Comparison of ENCODE assay signal across 6 cellular contexts in the genomic region with DNA sequence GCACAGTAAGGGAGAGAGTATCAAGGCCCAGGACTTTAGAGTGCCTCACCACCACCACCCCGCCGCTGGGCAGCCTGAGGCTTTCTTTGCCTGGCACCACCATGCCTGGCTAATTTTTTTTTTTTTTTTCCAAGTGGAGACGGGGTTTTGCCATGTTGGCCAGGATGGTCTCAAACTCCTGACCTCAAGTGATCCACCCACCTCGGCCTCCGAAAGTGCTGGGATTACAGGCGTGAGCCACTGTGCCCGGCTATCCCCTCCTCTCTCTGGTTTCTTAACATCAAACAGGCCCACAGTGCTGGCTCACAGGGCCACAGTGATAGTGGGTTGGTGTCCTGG. TPM values are rescaled to one million over a fixed set of nuclear protein-coding genes. Genes with fewer than 3 reads are reported as not detected.
DNase-seq lines count a peak whose midpoint lies in the region; ATAC-seq and TF ChIP-seq lines count a peak whose summit lies in the region.
"Not testable (repeated sequence)": the region's sequence is repeated elsewhere in the genome, so short reads cannot be mapped to it uniquely, and the experiment has no call there.

No MANE protein-coding gene starts in this region.

- H3K36me3 Mint-ChIP-seq in activated T-helper 17 cell treated with anti-CD3 and anti-CD28 coated beads, Interleukin-2, amount 50 U/mL, for 72 hours (ENCODE audit: low read depth) = peaks cover 85% of the 10 kb centered on the region
- peaks cover 26% of the 10 kb centered on the region for H3K36me3 Mint-ChIP-seq in endodermal cell (ENCODE audit: low read depth)

- not testable (repeated sequence) for H2AFZ ChIP-seq in ACC112 (ENCODE audit: low read length, unreplicated experiment)

- H3K9ac ChIP-seq in endodermal cell (ENCODE audit: extremely low read depth, low read length, poor library complexity, severe bottlenecking) = not testable (repeated sequence)
- peak overlapping the region; percentile 39 to 66 (median 65) for H3K9ac ChIP-seq in skeletal muscle tissue (ENCODE audit: low read depth in 1 of 3, low read length in 3 of 3)

- ATAC-seq in activated T-helper 17 cell treated with anti-CD3 and anti-CD28 coated beads, Interleukin-2, amount 50 U/mL, for 72 hours (replicated peaks); lung (ENCODE audit: insufficient read depth, low FRiP score): not testable (repeated sequence)

- not testable (repeated sequence) for H3K9me3 Mint-ChIP-seq in activated T-helper 17 cell treated with anti-CD3 and anti-CD28 coated beads, Interleukin-2, amount 50 U/mL, for 72 hours; endodermal cell

- not testable (repeated sequence) for H3K27me3 Mint-ChIP-seq in activated T-helper 17 cell treated with anti-CD3 and anti-CD28 coated beads, Interleukin-2, amount 50 U/mL, for 72 hours; endodermal cell (ENCODE audit: insufficient read depth)

- H3K27ac ChIP-seq in ACC112 (ENCODE audit: low read depth, low read length) (peak overlapping the region; percentile 97), lung (ENCODE audit: low read depth in 1 of 2, low read length in 1 of 2) (peak overlapping the region; percentile 27 to 95), skeletal muscle tissue (ENCODE audit: low read depth, low read length) (peak overlapping the region; percentile 81)
- not testable (repeated sequence) for H3K27ac ChIP-seq in endodermal cell (ENCODE audit: low read depth, low read length)

- H3K4me1 Mint-ChIP-seq in activated T-helper 17 cell treated with anti-CD3 and anti-CD28 coated beads, Interleukin-2, amount 50 U/mL, for 72 hours = peaks cover 31% of the 10 kb centered on the region
- not testable (repeated sequence) for H3K4me1 Mint-ChIP-seq in endodermal cell

- H3K4me3 ChIP-seq in ACC112 (ENCODE audit: low read depth, low read length) (peak overlapping the region; percentile 54), skeletal muscle tissue (ENCODE audit: low read length in 3 of 3) (peak overlapping the region in 2 of 3 donors; percentile 35 to 54)
- H3K4me3 ChIP-seq in Jurkat, Clone E6-1 (ENCODE audit: low read length) = peak overlapping the region; percentile 48
- not testable (repeated sequence) for H3K4me3 ChIP-seq in endodermal cell (ENCODE audit: low read length); lung

- H3K27me3 ChIP-seq in ACC112 (ENCODE audit: insufficient read depth, low read length); endodermal cell (ENCODE audit: control insufficient read depth, insufficient read depth, low read length, poor library complexity, severe bottlenecking); lung (ENCODE audit: control insufficient read depth, insufficient read depth); skeletal muscle tissue (ENCODE audit: control insufficient read depth in 3 of 3, insufficient read depth in 3 of 3, low read length in 3 of 3): not testable (repeated sequence)

- 89 to 91% methylated on average over 4 to 7 of the region's 7 CpGs for WGBS in endodermal cell (ENCODE audit: insufficient coverage in 1 of 2, insufficient read length in 1 of 2), 2 experiments
- 30 to 45% methylated on average over 7 of the region's 7 CpGs for WGBS in lung, 2 donors

- not testable (repeated sequence) for H3K36me3 ChIP-seq in ACC112 (ENCODE audit: insufficient read depth, low read length); endodermal cell (ENCODE audit: control insufficient read depth, insufficient read depth, low read length); skeletal muscle tissue (ENCODE audit: control insufficient read depth in 3 of 3, insufficient read depth in 3 of 3, low read length in 3 of 3)
- H3K36me3 ChIP-seq in lung (ENCODE audit: control insufficient read depth in 2 of 2, insufficient read depth in 2 of 2, low read length in 2 of 2) = peaks cover 0 to 25% of the 10 kb centered on the region in 2 donors

- H3K9me3 ChIP-seq in endodermal cell (ENCODE audit: control insufficient read depth, low read length); lung (ENCODE audit: control insufficient read depth in 2 of 2, insufficient read depth in 1 of 2, low read length in 1 of 2); skeletal muscle tissue (ENCODE audit: control insufficient read depth in 3 of 3, low read length in 3 of 3): not testable (repeated sequence)

- DNase-seq in Jurkat, Clone E6-1 (ENCODE audit: low read depth, low spot score); endodermal cell; lung (ENCODE audit: low spot score): not testable (repeated sequence)

- peaks cover 82% of the 10 kb centered on the region for H3K79me2 ChIP-seq in ACC112 (ENCODE audit: control insufficient read depth, insufficient read depth, low read length, unreplicated experiment)

- TF ChIP-seq CTCF in endodermal cell (conservative IDR thresholded peaks at IDR 0.05); lung (IDR thresholded peaks at IDR 0.05; ENCODE audit: control extremely low read depth, extremely low read depth): not testable (repeated sequence)

- peak overlapping the region; percentile 86 for H3K4me3 Mint-ChIP-seq in activated T-helper 17 cell treated with anti-CD3 and anti-CD28 coated beads, Interleukin-2, amount 50 U/mL, for 72 hours
- H3K4me3 Mint-ChIP-seq in endodermal cell = not testable (repeated sequence)

- H3K4me1 ChIP-seq in ACC112 (ENCODE audit: control insufficient read depth, insufficient read depth, low read length, unreplicated experiment) = peaks cover 31% of the 10 kb centered on the region
- not testable (repeated sequence) for H3K4me1 ChIP-seq in endodermal cell (ENCODE audit: control insufficient read depth, insufficient read depth, low read length)
- H3K4me1 ChIP-seq in lung (ENCODE audit: control insufficient read depth in 2 of 2, insufficient read depth in 2 of 2, low read length in 2 of 2) = peaks cover 0 to 26% of the 10 kb centered on the region in 2 donors
- peaks cover 26 to 34% (median 28%) of the 10 kb centered on the region in 3 donors for H3K4me1 ChIP-seq in skeletal muscle tissue (ENCODE audit: control insufficient read depth in 3 of 3, insufficient read depth in 3 of 3, low read length in 3 of 3)

- peak overlapping the region; percentile 96 for H3K27ac Mint-ChIP-seq in activated T-helper 17 cell treated with anti-CD3 and anti-CD28 coated beads, Interleukin-2, amount 50 U/mL, for 72 hours
- peak overlapping the region; percentile 87 for H3K27ac Mint-ChIP-seq in endodermal cell

RNA-seq across cellular contexts. Expression of a gene that starts 5.1 kb away (rescaled TPM):
- polyA plus RNA-seq in Jurkat, Clone E6-1 (2012; ENCODE audit: insufficient read depth, insufficient read length) = 235 TPM
- total RNA-seq in activated T-helper 17 cell treated with anti-CD3 and anti-CD28 coated beads, Interleukin-2, amount 50 U/mL, for 72 hours = 100 to 1,000 TPM; 223 to 410 TPM
- 10 to 100 TPM; 53.3 to 73.9 TPM for total RNA-seq in endodermal cell
- polyA plus RNA-seq in endodermal cell (2013, experiment 1 of 2) = 41.0 TPM
- 48.7 TPM for polyA plus RNA-seq in endodermal cell (2013, experiment 2 of 2)
- total RNA-seq in lung = 100 to 1,000 TPM; 164 to 310 TPM
- 100 to 1,000 TPM; 221 to 937 TPM for polyA plus RNA-seq in lung
- total RNA-seq in skeletal muscle tissue = 44.9 TPM

RNA-seq across cellular contexts. Expression of a gene that starts 28.7 kb away (rescaled TPM):
- 281 TPM for polyA plus RNA-seq in Jurkat, Clone E6-1 (2012; ENCODE audit: insufficient read depth, insufficient read length)
- 100 to 1,000 TPM in 1 of 2 donors, 10 to 100 TPM in 1; 73.7 to 129 TPM for total RNA-seq in activated T-helper 17 cell treated with anti-CD3 and anti-CD28 coated beads, Interleukin-2, amount 50 U/mL, for 72 hours
- total RNA-seq in endodermal cell (100 to 1,000 TPM; 147 to 165 TPM), lung (10 to 100 TPM; 20.5 to 96.6 TPM), skeletal muscle tissue (10.4 TPM)
- polyA plus RNA-seq in endodermal cell (2013, experiment 1 of 2) = 130 TPM
- 130 TPM for polyA plus RNA-seq in endodermal cell (2013, experiment 2 of 2)
- 100 to 1,000 TPM; 130 to 191 TPM for polyA plus RNA-seq in lung

RNA-seq across cellular contexts. Expression of a gene that starts 29.1 kb away (rescaled TPM):
- polyA plus RNA-seq in Jurkat, Clone E6-1 (2012; ENCODE audit: insufficient read depth, insufficient read length) = 165 TPM
- total RNA-seq in activated T-helper 17 cell treated with anti-CD3 and anti-CD28 coated beads, Interleukin-2, amount 50 U/mL, for 72 hours = 100 to 1,000 TPM in 1 of 2 donors, 10 to 100 TPM in 1; 96.1 to 138 TPM
- total RNA-seq in endodermal cell = 100 to 1,000 TPM; 102 to 117 TPM
- polyA plus RNA-seq in endodermal cell (2013, experiment 1 of 2) = 89.0 TPM
- polyA plus RNA-seq in endodermal cell (2013, experiment 2 of 2) = 90.0 TPM
- total RNA-seq in lung = 100 to 1,000 TPM in 1 of 2 donors, 10 to 100 TPM in 1; 88.5 to 107 TPM
- polyA plus RNA-seq in lung = 100 to 1,000 TPM; 124 to 185 TPM
- total RNA-seq in skeletal muscle tissue = 44.4 TPM

RNA-seq across cellular contexts. Expression of a gene that starts 54.0 kb away (rescaled TPM):
- 77.9 TPM for polyA plus RNA-seq in Jurkat, Clone E6-1 (2012; ENCODE audit: insufficient read depth, insufficient read length)
- 10 to 100 TPM; 47.4 to 74.1 TPM for total RNA-seq in activated T-helper 17 cell treated with anti-CD3 and anti-CD28 coated beads, Interleukin-2, amount 50 U/mL, for 72 hours
- total RNA-seq in endodermal cell = 100 to 1,000 TPM; 150 to 154 TPM
- 131 TPM for polyA plus RNA-seq in endodermal cell (2013, experiment 1 of 2)
- 130 TPM for polyA plus RNA-seq in endodermal cell (2013, experiment 2 of 2)
- 100 to 1,000 TPM in 1 of 2 donors, 10 to 100 TPM in 1; 71.3 to 135 TPM for total RNA-seq in lung
- 100 to 1,000 TPM; 105 to 212 TPM for polyA plus RNA-seq in lung
- 53.2 TPM for total RNA-seq in skeletal muscle tissue

RNA-seq across cellular contexts. Expression of a gene that starts 58.9 kb away (rescaled TPM):
- polyA plus RNA-seq in Jurkat, Clone E6-1 (2012; ENCODE audit: insufficient read depth, insufficient read length) = 11.7 TPM
- total RNA-seq in activated T-helper 17 cell treated with anti-CD3 and anti-CD28 coated beads, Interleukin-2, amount 50 U/mL, for 72 hours = 1 to 10 TPM; 4.3 to 5.4 TPM
- 10 to 100 TPM; 11.9 to 12.5 TPM for total RNA-seq in endodermal cell
- polyA plus RNA-seq in endodermal cell (2013, experiment 1 of 2) = 5.8 TPM
- 5.2 TPM for polyA plus RNA-seq in endodermal cell (2013, experiment 2 of 2)
- total RNA-seq in lung = 1 to 10 TPM; 4.5 to 6.8 TPM
- polyA plus RNA-seq in lung = 1 to 10 TPM; 2.8 to 3.4 TPM
- 5.7 TPM for total RNA-seq in skeletal muscle tissue
